23 cellular contexts compared by ENCODE assay signal in genomic region chr6:75472885-75473284, GRCh38. TPM values are rescaled to one million over a fixed set of nuclear protein-coding genes. Genes with fewer than 3 reads are reported as not detected.
DNase-seq lines count a peak whose midpoint lies in the region; ATAC-seq and TF ChIP-seq lines count a peak whose summit lies in the region.
"Had no signal": no experiment of that assay in that cellular context is flagged by ENCODE, and none has a peak within 500 bp of the region (broad histone marks: within the 10 kb centered on the region; RNA-seq: fewer than 3 reads in every experiment).

No MANE protein-coding gene starts in this region.

- no peak overlapping the region for H3K27ac ChIP-seq in heart right ventricle
- H3K27ac ChIP-seq: upper lobe of right lung had no signal

- WGBS in heart right ventricle, 2 donors, result 92 to 97% methylated on average over 1 of the region's 1 CpG

- TF ChIP-seq CTCF in heart right ventricle (IDR thresholded peaks at IDR 0.05), result no peak

- intact Hi-C loops in heart right ventricle (cut with DNase I), result loop anchor here in 1 of 10 donors (5.0 kb wide), 1 partner anchor 36 kb away; no protein-coding TSS in a partner anchor

- H3K4me1 ChIP-seq in heart right ventricle, result peaks cover 0 to 76% (median 11%) of the 10 kb centered on the region in 9 donors
- H3K4me1 ChIP-seq: Caco-2, upper lobe of right lung had no signal

- H3K27me3 ChIP-seq in heart right ventricle, result no peaks in the 10 kb centered on the region
- H3K27me3 ChIP-seq: upper lobe of right lung had no signal

- no peaks in the 10 kb centered on the region for H3K36me3 ChIP-seq in heart right ventricle
- H3K36me3 ChIP-seq: upper lobe of right lung had no signal

- H3K4me3 ChIP-seq in heart right ventricle, result no peak overlapping the region
- H3K4me3 ChIP-seq: mucosa of descending colon, upper lobe of right lung had no signal

- ATAC-seq in GM18508 (IDR thresholded peaks at IDR 0.05; ENCODE audit: insufficient read depth, unreplicated experiment) (peak; percentile 54), GM19452 (IDR thresholded peaks at IDR 0.05; ENCODE audit: unreplicated experiment) (peak; percentile 63), HG02678 (IDR thresholded peaks at IDR 0.05; ENCODE audit: unreplicated experiment) (peak; percentile 66), HG03460 (IDR thresholded peaks at IDR 0.05; ENCODE audit: unreplicated experiment) (peak; percentile 62), heart right ventricle (no peak)
- ATAC-seq: left cardiac atrium; mucosa of descending colon; stimulated activated effector memory CD8-positive, alpha-beta T cell treated with anti-CD3 and anti-CD28 coated beads, Interleukin-12 subunit alpha, Interleukin-12 subunit beta, amount 100 ng/mL, for 72 hours; upper lobe of right lung had no signal

- DNase-seq in heart right ventricle (no peak), NCI-H2081 (lab: John Stamatoyannopoulos, UW) (no peak), cerebellar nuclear complex (lab: John Stamatoyannopoulos, UW) (no peak)
- DNase-seq in stimulated activated CD4-positive, alpha-beta T cell treated with anti-CD3 and anti-CD28 coated beads, Interleukin-4, amount 100 ng/mL, for 4 hours, result no peak
- DNase-seq: activated CD4-positive, alpha-beta T cell treated with anti-CD3 and anti-CD28 coated beads for 4 hours; activated naive CD8-positive, alpha-beta T cell treated with anti-CD3 and anti-CD28 coated beads for 36 hours; activated T-cell treated with anti-CD3 and anti-CD28 coated beads for 4 hours; Caco-2; effector CD4-positive, alpha-beta T cell; GDM1; HFFc6; left cardiac atrium; mucosa of descending colon; NCI-H1417; NCI-H345; SHP77 treated with DMSO at 0.1 percent for 48 hours; upper lobe of right lung had no signal

- H3K9me3 ChIP-seq in heart right ventricle, result peaks cover 0 to 14% (median 0%) of the 10 kb centered on the region in 11 donors
- H3K9me3 ChIP-seq: mucosa of descending colon, upper lobe of right lung had no signal

RNA-seq across cellular contexts. Expression of gene FILIP1, which starts 20.7 kb away (rescaled TPM):
- total RNA-seq in heart right ventricle, result 100 to 1,000 TPM; 112 to 269 (median 205) TPM
- polyA plus RNA-seq in heart right ventricle, result 10 to 100 TPM; 16.8 to 73.2 TPM
- total RNA-seq: activated naive CD8-positive, alpha-beta T cell treated with anti-CD3 and anti-CD28 coated beads for 36 hours; T-helper 2 cell treated with Interferon-gamma antibody and Interleukin-4, amounts not matched to agents 100 ng/mL and 5 ng/mL, for 36 hours had no signal

Comparison
In these comparisons a context has a peak if more than half of its experiments do, and no peak if none do; other contexts are left out.
1. ATAC-seq: peak in GM18508 (single experiment), GM19452 (single experiment), HG02678 (single experiment) and HG03460 (single experiment); none in heart right ventricle (0 of 8).